In genomic region chr1:156052862-156053769, GRCh38 we compare ENCODE assay signal across 8 cellular contexts. TPM values are rescaled to one million over a fixed set of nuclear protein-coding genes. Genes with fewer than 3 reads are reported as not detected.
A peak's percentile ranks its signal among the peaks of the same experiment; 100 is the strongest.
DNase-seq lines count a peak whose midpoint lies in the region; ATAC-seq and TF ChIP-seq lines count a peak whose summit lies in the region.

No MANE protein-coding gene starts in this region.

- H3K4me3 ChIP-seq in OCI-LY1 (ENCODE audit: low read depth, low read length, poor library complexity, severe bottlenecking) (peak overlapping the region; percentile 73), epithelial cell of proximal tubule (ENCODE audit: low read depth, low read length) (peak overlapping the region; percentile 91)

- no peaks in the 10 kb centered on the region for H3F3A ChIP-seq in OCI-LY1 (ENCODE audit: insufficient read depth, low read length)

- peaks cover 24% of the 10 kb centered on the region; the same call in 1 of the 2 replicates for H3K36me3 ChIP-seq in OCI-LY1 (ENCODE audit: insufficient read depth, low read length)

- peak overlapping the region; percentile 87 for H3K9ac ChIP-seq in OCI-LY1 (ENCODE audit: low read length)

- ATAC-seq in HG03159 (IDR thresholded peaks at IDR 0.05; ENCODE audit: unreplicated experiment), result no peak

- H4K20me1 ChIP-seq in OCI-LY1 (ENCODE audit: insufficient read depth, low read length), result no peaks in the 10 kb centered on the region

- H3K9me3 ChIP-seq in OCI-LY1 (ENCODE audit: low read length), result no peaks in the 10 kb centered on the region

- H3K27ac ChIP-seq in OCI-LY1 (ENCODE audit: low read depth, low read length, poor library complexity, severe bottlenecking), result peak overlapping the region; percentile 35

- no peaks in the 10 kb centered on the region for H3K9me2 ChIP-seq in OCI-LY1 (ENCODE audit: low read depth, low read length)

- H3K4me2 ChIP-seq in OCI-LY1 (ENCODE audit: low read length), result peak overlapping the region; percentile 71

- no peaks in the 10 kb centered on the region for H3K27me3 ChIP-seq in OCI-LY1 (ENCODE audit: insufficient read depth, low read length)

- DNase-seq in DMS 273 (lab: John Stamatoyannopoulos, UW; ENCODE audit: unreplicated experiment), result peak; percentile 91
- peak; percentile 58 for DNase-seq in HK-2 (ENCODE audit: unreplicated experiment)
- DNase-seq in activated T-cell treated with anti-CD3 and anti-CD28 coated beads for 4 hours, result peak; percentile 62
- no peak for DNase-seq in epithelial cell of proximal tubule (ENCODE audit: low read depth)
- peak; percentile 72 for DNase-seq in myocyte (ENCODE audit: low read depth)
- DNase-seq in stimulated activated CD8-positive, alpha-beta memory T cell treated with anti-CD3 and anti-CD28 coated beads, Interleukin-7, amount 100 ng/mL, for 4 hours (ENCODE audit: low read depth in 2 of 2), result peak; percentile 43 to 65

- no peak overlapping the region for H2AFZ ChIP-seq in OCI-LY1 (ENCODE audit: low read length)

- no peaks in the 10 kb centered on the region for H3K79me2 ChIP-seq in OCI-LY1 (ENCODE audit: insufficient read depth, low read length)

- H3K4me1 ChIP-seq in OCI-LY1 (ENCODE audit: insufficient read depth, low read length, severe bottlenecking), result peaks cover 16% of the 10 kb centered on the region

- TF ChIP-seq CTCF in OCI-LY1 (IDR thresholded peaks at IDR 0.05; ENCODE audit: low read length), result peak; percentile 48; the same call in 1 of the 2 replicates
- peak; percentile 39 for TF ChIP-seq CTCF in epithelial cell of proximal tubule (conservative IDR thresholded peaks at IDR 0.05; ENCODE audit: low read depth, low read length)

RNA-seq across cellular contexts. Expression of gene UBQLN4, which starts 0.5 kb away (rescaled TPM):
- total RNA-seq in epithelial cell of proximal tubule (28.2 and 29.7 TPM in 2 replicates), myocyte (65.3 and 69.7 TPM in 2 replicates)
- polyA plus RNA-seq in myocyte (2012), result 39.7 TPM

RNA-seq across cellular contexts. Expression of gene LAMTOR2, which starts 1.5 kb away (rescaled TPM):
- total RNA-seq in epithelial cell of proximal tubule, result 94.8 and 97.0 TPM in 2 replicates
- total RNA-seq in myocyte, result 40.1 and 51.4 TPM in 2 replicates
- 144 TPM for polyA plus RNA-seq in myocyte (2012)

RNA-seq across cellular contexts. Expression of gene RAB25, which starts 7.8 kb away (rescaled TPM):
- 17.8 and 47.5 TPM in 2 replicates for total RNA-seq in epithelial cell of proximal tubule
- not detected in 2 replicates for total RNA-seq in myocyte
- polyA plus RNA-seq in myocyte (2012), result not detected

RNA-seq across cellular contexts. Expression of gene MEX3A, which starts 29.1 kb away (rescaled TPM):
- total RNA-seq in epithelial cell of proximal tubule (14.8 and 19.0 TPM in 2 replicates), myocyte (3.2 and 4.5 TPM in 2 replicates)
- 6.5 TPM for polyA plus RNA-seq in myocyte (2012)

RNA-seq across cellular contexts. Expression of gene SSR2, which starts 32.4 kb away (rescaled TPM):
- total RNA-seq in epithelial cell of proximal tubule (450 and 635 TPM in 2 replicates), myocyte (124 and 222 TPM in 2 replicates)
- 311 TPM for polyA plus RNA-seq in myocyte (2012)

Comparison
In these comparisons a context has a peak if more than half of its experiments do, and no peak if none do; other contexts are left out.
1. RNA of gene RAB25, which starts 7.8 kb away (total RNA-seq): 17.8 to 47.5 TPM in epithelial cell of proximal tubule; not detected in myocyte; every median in the first group is over 10 times any median in the second.